Comparison of ENCODE assay signal across 1 cellular context in the genomic region with DNA sequence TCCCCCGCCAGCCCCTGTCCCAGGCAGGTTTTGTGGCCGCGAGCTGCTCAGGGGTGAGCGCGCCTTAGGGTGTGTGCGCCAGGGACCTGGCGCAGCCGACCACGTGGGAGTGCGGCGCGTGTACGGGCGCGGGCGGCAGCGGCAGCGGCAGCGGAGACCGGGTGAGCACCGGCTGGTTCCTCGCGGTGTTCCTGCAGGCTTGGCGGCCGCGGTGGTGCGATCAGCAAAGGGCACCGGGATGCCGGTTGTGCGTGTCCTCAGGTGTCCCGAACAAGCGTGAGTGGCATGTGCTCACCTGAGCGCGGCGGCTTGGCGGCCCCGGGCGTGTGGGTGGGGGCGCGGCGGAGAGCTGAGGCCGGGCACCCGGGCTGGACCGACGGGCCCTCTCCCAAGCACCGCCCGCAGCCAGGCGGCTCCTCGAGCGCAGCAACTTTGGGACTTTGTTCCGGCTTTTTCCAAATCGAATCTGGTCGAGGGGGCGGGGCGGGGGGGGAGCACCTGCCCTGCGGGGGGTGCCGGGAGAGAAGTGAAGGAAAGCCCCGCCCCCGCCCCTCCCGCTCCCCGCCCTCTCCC.
TF ChIP-seq lines count a peak whose summit lies in the region.

No MANE protein-coding gene starts in this region.

TF ChIP-seq in HEK293, 187 proteins besides CTCF, POLR2A, EP300 and RAD21 (continued from another document and continues in another):
- no peak for TF ChIP-seq AEBP2 (tag by site-specific recombination; IDR thresholded peaks at IDR 0.05; ENCODE audit: borderline replicate concordance)
- TF ChIP-seq, protein P1, sequence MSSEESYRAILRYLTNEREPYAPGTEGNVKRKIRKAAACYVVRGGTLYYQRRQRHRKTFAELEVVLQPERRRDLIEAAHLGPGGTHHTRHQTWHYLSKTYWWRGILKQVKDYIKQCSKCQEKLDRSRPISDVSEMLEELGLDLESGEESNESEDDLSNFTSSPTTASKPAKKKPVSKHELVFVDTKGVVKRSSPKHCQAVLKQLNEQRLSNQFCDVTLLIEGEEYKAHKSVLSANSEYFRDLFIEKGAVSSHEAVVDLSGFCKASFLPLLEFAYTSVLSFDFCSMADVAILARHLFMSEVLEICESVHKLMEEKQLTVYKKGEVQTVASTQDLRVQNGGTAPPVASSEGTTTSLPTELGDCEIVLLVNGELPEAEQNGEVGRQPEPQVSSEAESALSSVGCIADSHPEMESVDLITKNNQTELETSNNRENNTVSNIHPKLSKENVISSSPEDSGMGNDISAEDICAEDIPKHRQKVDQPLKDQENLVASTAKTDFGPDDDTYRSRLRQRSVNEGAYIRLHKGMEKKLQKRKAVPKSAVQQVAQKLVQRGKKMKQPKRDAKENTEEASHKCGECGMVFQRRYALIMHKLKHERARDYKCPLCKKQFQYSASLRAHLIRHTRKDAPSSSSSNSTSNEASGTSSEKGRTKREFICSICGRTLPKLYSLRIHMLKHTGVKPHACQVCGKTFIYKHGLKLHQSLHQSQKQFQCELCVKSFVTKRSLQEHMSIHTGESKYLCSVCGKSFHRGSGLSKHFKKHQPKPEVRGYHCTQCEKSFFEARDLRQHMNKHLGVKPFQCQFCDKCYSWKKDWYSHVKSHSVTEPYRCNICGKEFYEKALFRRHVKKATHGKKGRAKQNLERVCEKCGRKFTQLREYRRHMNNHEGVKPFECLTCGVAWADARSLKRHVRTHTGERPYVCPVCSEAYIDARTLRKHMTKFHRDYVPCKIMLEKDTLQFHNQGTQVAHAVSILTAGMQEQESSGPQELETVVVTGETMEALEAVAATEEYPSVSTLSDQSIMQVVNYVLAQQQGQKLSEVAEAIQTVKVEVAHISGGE (tag by site-specific recombination; conservative IDR thresholded peaks at IDR 0.05; ENCODE audit: low read depth), result peak; percentile 57
- TF ChIP-seq ZNF223 (tag by site-specific recombination; IDR thresholded peaks at IDR 0.05), result no peak
- peak; percentile 63; the same call in 1 of the 2 replicates for TF ChIP-seq ZBTB20 (tag by site-specific recombination; IDR thresholded peaks at IDR 0.05)
- TF ChIP-seq ZNF350 (tag by site-specific recombination; IDR thresholded peaks at IDR 0.05), result no peak
- TF ChIP-seq, protein P2, sequence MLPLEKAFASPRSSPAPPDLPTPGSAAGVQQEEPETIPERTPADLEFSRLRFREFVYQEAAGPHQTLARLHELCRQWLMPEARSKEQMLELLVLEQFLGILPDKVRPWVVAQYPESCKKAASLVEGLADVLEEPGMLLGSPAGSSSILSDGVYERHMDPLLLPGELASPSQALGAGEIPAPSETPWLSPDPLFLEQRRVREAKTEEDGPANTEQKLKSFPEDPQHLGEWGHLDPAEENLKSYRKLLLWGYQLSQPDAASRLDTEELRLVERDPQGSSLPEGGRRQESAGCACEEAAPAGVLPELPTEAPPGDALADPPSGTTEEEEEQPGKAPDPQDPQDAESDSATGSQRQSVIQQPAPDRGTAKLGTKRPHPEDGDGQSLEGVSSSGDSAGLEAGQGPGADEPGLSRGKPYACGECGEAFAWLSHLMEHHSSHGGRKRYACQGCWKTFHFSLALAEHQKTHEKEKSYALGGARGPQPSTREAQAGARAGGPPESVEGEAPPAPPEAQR (tag by site-specific recombination; IDR thresholded peaks at IDR 0.05), result no peak
- TF ChIP-seq ZNF184 (tag by site-specific recombination; IDR thresholded peaks at IDR 0.05), result no peak
- no peak for TF ChIP-seq ZNF311 (tag by site-specific recombination; IDR thresholded peaks at IDR 0.05; ENCODE audit: borderline replicate concordance)
- no peak for TF ChIP-seq GLI2 (tag by site-specific recombination; IDR thresholded peaks at IDR 0.05; ENCODE audit: borderline replicate concordance, low read depth)
- TF ChIP-seq ZNF664 (tag by site-specific recombination; IDR thresholded peaks at IDR 0.05), result no peak
- no peak for TF ChIP-seq ZBTB44 (tag by site-specific recombination; IDR thresholded peaks at IDR 0.05)
- TF ChIP-seq ZNF354C (tag by site-specific recombination; IDR thresholded peaks at IDR 0.05; ENCODE audit: borderline replicate concordance, low read depth), result no peak
- TF ChIP-seq ZNF792 (tag by site-specific recombination; IDR thresholded peaks at IDR 0.05), result no peak
- no peak for TF ChIP-seq ZNF362 (tag by site-specific recombination; IDR thresholded peaks at IDR 0.05)
- TF ChIP-seq MYNN (tag by site-specific recombination; IDR thresholded peaks at IDR 0.05; ENCODE audit: borderline replicate concordance), result no peak
- no peak; the same call in 1 of the 2 replicates for TF ChIP-seq ZNF629 (tag by site-specific recombination; IDR thresholded peaks at IDR 0.05)
- no peak for TF ChIP-seq ZNF558 (tag by site-specific recombination; IDR thresholded peaks at IDR 0.05)
- TF ChIP-seq, protein P3, sequence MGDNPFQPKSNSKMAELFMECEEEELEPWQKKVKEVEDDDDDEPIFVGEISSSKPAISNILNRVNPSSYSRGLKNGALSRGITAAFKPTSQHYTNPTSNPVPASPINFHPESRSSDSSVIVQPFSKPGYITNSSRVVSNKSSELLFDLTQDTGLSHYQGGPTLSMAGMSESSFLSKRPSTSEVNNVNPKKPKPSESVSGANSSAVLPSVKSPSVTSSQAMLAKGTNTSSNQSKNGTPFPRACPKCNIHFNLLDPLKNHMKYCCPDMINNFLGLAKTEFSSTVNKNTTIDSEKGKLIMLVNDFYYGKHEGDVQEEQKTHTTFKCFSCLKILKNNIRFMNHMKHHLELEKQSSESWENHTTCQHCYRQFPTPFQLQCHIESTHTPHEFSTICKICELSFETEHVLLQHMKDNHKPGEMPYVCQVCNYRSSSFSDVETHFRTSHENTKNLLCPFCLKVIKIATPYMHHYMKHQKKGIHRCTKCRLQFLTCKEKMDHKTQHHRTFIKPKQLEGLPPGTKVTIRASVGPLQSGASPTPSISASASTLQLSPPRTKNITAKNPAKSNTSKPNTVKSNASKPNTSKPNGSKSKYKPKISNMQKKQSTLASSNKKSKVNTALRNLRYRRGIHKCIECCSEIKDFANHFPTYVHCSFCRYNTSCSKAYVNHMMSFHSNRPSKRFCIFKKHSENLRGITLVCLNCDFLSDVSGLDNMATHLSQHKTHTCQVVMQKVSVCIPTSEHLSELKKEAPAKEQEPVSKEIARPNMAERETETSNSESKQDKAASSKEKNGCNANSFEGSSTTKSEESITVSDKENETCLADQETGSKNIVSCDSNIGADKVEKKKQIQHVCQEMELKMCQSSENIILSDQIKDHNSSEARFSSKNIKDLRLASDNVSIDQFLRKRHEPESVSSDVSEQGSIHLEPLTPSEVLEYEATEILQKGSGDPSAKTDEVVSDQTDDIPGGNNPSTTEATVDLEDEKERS (tag by site-specific recombination; IDR thresholded peaks at IDR 0.05), result no peak
- TF ChIP-seq, protein P4, sequence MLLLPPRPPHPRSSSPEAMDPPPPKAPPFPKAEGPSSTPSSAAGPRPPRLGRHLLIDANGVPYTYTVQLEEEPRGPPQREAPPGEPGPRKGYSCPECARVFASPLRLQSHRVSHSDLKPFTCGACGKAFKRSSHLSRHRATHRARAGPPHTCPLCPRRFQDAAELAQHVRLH (tag by site-specific recombination; IDR thresholded peaks at IDR 0.05), result no peak
- TF ChIP-seq ZNF555 (tag by site-specific recombination; conservative IDR thresholded peaks at IDR 0.05), result no peak
- peak; percentile 90 for TF ChIP-seq KLF17 (tag by site-specific recombination; IDR thresholded peaks at IDR 0.05)
- TF ChIP-seq ZBTB8A (tag by site-specific recombination; IDR thresholded peaks at IDR 0.05), result peak; percentile 57
- TF ChIP-seq ZNF654 (tag by site-specific recombination; IDR thresholded peaks at IDR 0.05; ENCODE audit: low read depth), result no peak
- TF ChIP-seq, protein P5, sequence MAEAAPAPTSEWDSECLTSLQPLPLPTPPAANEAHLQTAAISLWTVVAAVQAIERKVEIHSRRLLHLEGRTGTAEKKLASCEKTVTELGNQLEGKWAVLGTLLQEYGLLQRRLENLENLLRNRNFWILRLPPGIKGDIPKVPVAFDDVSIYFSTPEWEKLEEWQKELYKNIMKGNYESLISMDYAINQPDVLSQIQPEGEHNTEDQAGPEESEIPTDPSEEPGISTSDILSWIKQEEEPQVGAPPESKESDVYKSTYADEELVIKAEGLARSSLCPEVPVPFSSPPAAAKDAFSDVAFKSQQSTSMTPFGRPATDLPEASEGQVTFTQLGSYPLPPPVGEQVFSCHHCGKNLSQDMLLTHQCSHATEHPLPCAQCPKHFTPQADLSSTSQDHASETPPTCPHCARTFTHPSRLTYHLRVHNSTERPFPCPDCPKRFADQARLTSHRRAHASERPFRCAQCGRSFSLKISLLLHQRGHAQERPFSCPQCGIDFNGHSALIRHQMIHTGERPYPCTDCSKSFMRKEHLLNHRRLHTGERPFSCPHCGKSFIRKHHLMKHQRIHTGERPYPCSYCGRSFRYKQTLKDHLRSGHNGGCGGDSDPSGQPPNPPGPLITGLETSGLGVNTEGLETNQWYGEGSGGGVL (tag by site-specific recombination; IDR thresholded peaks at IDR 0.05), result peak; percentile 40; the same call in 1 of the 2 replicates
- TF ChIP-seq ZNF266 (tag by site-specific recombination; IDR thresholded peaks at IDR 0.05; ENCODE audit: low read depth), result no peak
- TF ChIP-seq ZBTB6 (tag by site-specific recombination; IDR thresholded peaks at IDR 0.05), result no peak; the same call in 1 of the 2 replicates
- peak; percentile 59 for TF ChIP-seq KLF10 (tag by site-specific recombination; IDR thresholded peaks at IDR 0.05)
- no peak for TF ChIP-seq PRDM10 (tag by site-specific recombination; IDR thresholded peaks at IDR 0.05)
- TF ChIP-seq ZNF621 (tag by site-specific recombination; IDR thresholded peaks at IDR 0.05), result no peak
- TF ChIP-seq ZNF530 (tag by site-specific recombination; IDR thresholded peaks at IDR 0.05; ENCODE audit: low read depth), result no peak
- TF ChIP-seq HOXC10 (CRISPR knock-in tag; IDR thresholded peaks at IDR 0.05), result no peak
